In genomic region chr4:176845636-176846035, GRCh38 we compare ENCODE assay signal across 21 cellular contexts. TPM values are rescaled to one million over a fixed set of nuclear protein-coding genes. Genes with fewer than 3 reads are reported as not detected.
"Had no signal": no experiment of that assay in that cellular context is flagged by ENCODE, and none has a peak within 500 bp of the region (broad histone marks: within the 10 kb centered on the region; RNA-seq: fewer than 3 reads in every experiment).

No MANE protein-coding gene starts in this region.

- H3K4me3 Mint-ChIP-seq: activated CD8-positive, alpha-beta memory T cell treated with anti-CD3 and anti-CD28 coated beads, Interleukin-2, amount 10 ng/mL, durations not matched to agents 7 days and 5 days; activated naive CD8-positive, alpha-beta T cell treated with anti-CD3 and anti-CD28 coated beads for 36 hours; activated T-cell treated with anti-CD3 and anti-CD28 coated beads, Interleukin-2, amount 50 U/mL, for 4 hours; neural crest cell; type B pancreatic cell had no signal

- H3K4me1 ChIP-seq: colonic mucosa, left lung, suprapubic skin had no signal

- H3K4me1 Mint-ChIP-seq: activated CD8-positive, alpha-beta memory T cell treated with anti-CD3 and anti-CD28 coated beads, Interleukin-2, amount 10 ng/mL, durations not matched to agents 7 days and 5 days; activated naive CD8-positive, alpha-beta T cell treated with anti-CD3 and anti-CD28 coated beads for 36 hours; neural crest cell had no signal

- H3K27me3 ChIP-seq: colonic mucosa, left lung, ovary, suprapubic skin had no signal

- H3K27me3 Mint-ChIP-seq: activated CD8-positive, alpha-beta memory T cell treated with anti-CD3 and anti-CD28 coated beads, Interleukin-2, amount 10 ng/mL, durations not matched to agents 7 days and 5 days; type B pancreatic cell had no signal

- ATAC-seq: activated CD8-positive, alpha-beta memory T cell treated with anti-CD3 and anti-CD28 coated beads, Interleukin-2, amount 10 ng/mL, durations not matched to agents 7 days and 5 days; activated T-cell treated with anti-CD3 and anti-CD28 coated beads, Interleukin-2, amount 50 U/mL, for 4 hours; left lung; stimulated activated naive CD8-positive, alpha-beta T cell treated with anti-CD3 and anti-CD28 coated beads, Interleukin-15, Interleukin-2, amounts not matched to agents 100 U/mL and 50 U/mL, for 24 hours had no signal

- H3K9me3 Mint-ChIP-seq: activated naive CD8-positive, alpha-beta T cell treated with anti-CD3 and anti-CD28 coated beads for 36 hours; activated T-cell treated with anti-CD3 and anti-CD28 coated beads, Interleukin-2, amount 50 U/mL, for 4 hours; type B pancreatic cell had no signal

- H3K9me3 ChIP-seq: colonic mucosa, left lung, ovary, suprapubic skin had no signal

- H3K36me3 Mint-ChIP-seq: activated CD8-positive, alpha-beta memory T cell treated with anti-CD3 and anti-CD28 coated beads, Interleukin-2, amount 10 ng/mL, durations not matched to agents 7 days and 5 days; activated naive CD8-positive, alpha-beta T cell treated with anti-CD3 and anti-CD28 coated beads for 36 hours; type B pancreatic cell had no signal

- H3K27ac ChIP-seq: colonic mucosa, left lung, ovary, suprapubic skin had no signal

- H3K4me3 ChIP-seq: colonic mucosa, left lung, ovary, suprapubic skin had no signal

- DNase-seq: activated CD4-positive, alpha-beta T cell treated with anti-CD3 and anti-CD28 coated beads, Interleukin-2, amount 50 U/mL, for 48 hours; activated CD4-positive, CD25-positive, alpha-beta regulatory T cell treated with anti-CD3 and anti-CD28 coated beads, Interleukin-2, amount 50 U/mL, for 72 hours; activated CD8-positive, alpha-beta memory T cell treated with anti-CD3 and anti-CD28 coated beads, Interleukin-2, amount 10 ng/mL, durations not matched to agents 7 days and 5 days; activated gamma-delta T cell treated with Interleukin-2 at 50 U/mL for 16 hours; activated naive CD8-positive, alpha-beta T cell treated with anti-CD3 and anti-CD28 coated beads for 36 hours; activated T-cell treated with anti-CD3 and anti-CD28 coated beads, Interleukin-2, amount 50 U/mL, for 4 hours; aorta; caudate nucleus; colonic mucosa; effector CD4-positive, alpha-beta T cell; erythroblast; head of caudate nucleus; left lung; ovary; stimulated activated CD4-positive, alpha-beta T cell treated with anti-CD3 and anti-CD28 coated beads, Interleukin-4, amount 100 ng/mL, for 1 hour; stimulated activated CD8-positive, alpha-beta memory T cell treated with anti-CD3 and anti-CD28 coated beads, Interleukin-4, amount 100 ng/mL, for 48 hours; stimulated activated naive CD8-positive, alpha-beta T cell treated with anti-CD3 and anti-CD28 coated beads, Interleukin-15, Interleukin-2, amounts not matched to agents 100 U/mL and 50 U/mL, for 24 hours; T-helper 2 cell had no signal

- H3K36me3 ChIP-seq: colonic mucosa, left lung, ovary, suprapubic skin had no signal

- H3K27ac Mint-ChIP-seq: activated CD8-positive, alpha-beta memory T cell treated with anti-CD3 and anti-CD28 coated beads, Interleukin-2, amount 10 ng/mL, durations not matched to agents 7 days and 5 days; activated naive CD8-positive, alpha-beta T cell treated with anti-CD3 and anti-CD28 coated beads for 36 hours; type B pancreatic cell had no signal

RNA-seq across cellular contexts. Expression of gene VEGFC, which starts 52.9 kb away (rescaled TPM):
- total RNA-seq: activated CD8-positive, alpha-beta memory T cell treated with anti-CD3 and anti-CD28 coated beads, Interleukin-2, amount 10 ng/mL, durations not matched to agents 7 days and 5 days; activated naive CD8-positive, alpha-beta T cell treated with anti-CD3 and anti-CD28 coated beads for 36 hours had no signal
